ENCODE assay signal across 28 cellular contexts in genomic region chr4:47270226-47270888, GRCh38.
DNase-seq lines count a peak whose midpoint lies in the region; ATAC-seq and TF ChIP-seq lines count a peak whose summit lies in the region.
"Had no signal": no experiment of that assay in that cellular context is flagged by ENCODE, and none has a peak within 500 bp of the region (broad histone marks: within the 10 kb centered on the region; RNA-seq: fewer than 3 reads in every experiment).

No MANE protein-coding gene starts in this region.

- no peaks in the 10 kb centered on the region; the same call in 1 of the 2 replicates for H3K9me1 ChIP-seq in IMR-90 (ENCODE audit: insufficient read depth, low read length)

- H3K9me3 Mint-ChIP-seq in neural progenitor cell: no peaks in the 10 kb centered on the region
- H3K9me3 Mint-ChIP-seq: activated B cell treated with CpG ODN at 0.5 μM for 24 hours; activated T-cell treated with anti-CD3 and anti-CD28 coated beads, Interleukin-2, amount 50 U/mL, for 72 hours; dendritic cell treated with granulocyte-macrophage colony-stimulating factor and Interleukin-4, amounts not matched to agents 40 ng/mL and 50 ng/mL, for 4 days; naive B cell; T-cell had no signal

- H3K4ac ChIP-seq in IMR-90 (ENCODE audit: low read depth, low read length): no peak overlapping the region

- peaks cover 16% of the 10 kb centered on the region for H3K4me1 Mint-ChIP-seq in neural progenitor cell
- H3K4me1 Mint-ChIP-seq: activated B cell treated with CpG ODN at 0.5 μM for 24 hours; activated CD8-positive, alpha-beta memory T cell treated with anti-CD3 and anti-CD28 coated beads, Interleukin-2, amount 10 ng/mL, durations not matched to agents 7 days and 5 days; naive B cell; T-cell had no signal

- no peak overlapping the region for H2BK120ac ChIP-seq in IMR-90 (ENCODE audit: low read depth, low read length)

- no peak overlapping the region for H2BK20ac ChIP-seq in IMR-90 (ENCODE audit: low read depth, low read length)

- TF ChIP-seq POLR2A in IMR-90 (IDR thresholded peaks at IDR 0.05; ENCODE audit: low read depth, low read length): no peak

- H2AK9ac ChIP-seq in IMR-90 (replicated peaks; ENCODE audit: low read depth, low read length, poor library complexity): no peak overlapping the region

- no peaks in the 10 kb centered on the region for H3F3A ChIP-seq in neural progenitor cell (ENCODE audit: low read depth)

- H4K5ac ChIP-seq in IMR-90 (ENCODE audit: low read depth, low read length): no peak overlapping the region

- H3K4me3 ChIP-seq in IMR-90 (ENCODE audit: insufficient read depth, low read depth, low read length): no peak overlapping the region
- no peak overlapping the region for H3K4me3 ChIP-seq in adipocyte (ENCODE audit: low read length)
- peak overlapping the region in 2 of 59 donors; percentile 16 for H3K4me3 ChIP-seq in dorsolateral prefrontal cortex
- no peak overlapping the region for H3K4me3 ChIP-seq in neural progenitor cell
- H3K4me3 ChIP-seq: adrenal gland, SJSA1 had no signal

- no peak overlapping the region for H3K18ac ChIP-seq in IMR-90 (ENCODE audit: low read depth, low read length)

- no peak overlapping the region for H2BK15ac ChIP-seq in IMR-90 (ENCODE audit: low read depth, low read length)

- H3K4me2 ChIP-seq in IMR-90 (ENCODE audit: low read depth, low read length): no peak overlapping the region
- H3K4me2 ChIP-seq in neural progenitor cell: peak overlapping the region; percentile 14

- no peak overlapping the region for H4K8ac ChIP-seq in IMR-90 (ENCODE audit: low read depth in 2 of 2, low read length in 2 of 2)

- WGBS in IMR-90 (ENCODE audit: extremely low coverage in 2 of 2, insufficient read length in 1 of 2), 2 experiments: 44% methylated on average over 1 of the region's 2 CpGs; no CpG with 5 or more reads in 1 of the 2 experiments

- intact Hi-C loops in IMR-90 (cut with micrococcal nuclease) (no loop called here), dorsolateral prefrontal cortex (cut with DNase I) (no loop called here)

- CTCF ChIA-PET in IMR-90 (lab: Yijun Ruan, JAX): no interaction called here

- H4K20me1 ChIP-seq in IMR-90 (ENCODE audit: insufficient read depth, low read length) (no peaks in the 10 kb centered on the region), neural progenitor cell (ENCODE audit: low read depth) (no peaks in the 10 kb centered on the region)

- H3K27ac ChIP-seq in IMR-90 (ENCODE audit: insufficient read depth, low read length) (no peak overlapping the region), dorsolateral prefrontal cortex (peak overlapping the region in 56 of 59 donors; percentile 39 to 90 (median 78)), neural progenitor cell (no peak overlapping the region)
- H3K27ac ChIP-seq: adrenal gland, C4-2B, SJSA1 had no signal

- no peak overlapping the region for H3K56ac ChIP-seq in IMR-90 (ENCODE audit: extremely low read depth, insufficient read depth, low read length)

- TF ChIP-seq CTCF in IMR-90 (conservative IDR thresholded peaks at IDR 0.05; ENCODE audit: low read depth, low read length): no peak
- no peak for TF ChIP-seq CTCF in dorsolateral prefrontal cortex (IDR thresholded peaks at IDR 0.05 in 54 of 56, conservative IDR thresholded peaks at IDR 0.05 in 2 of 56; ENCODE audit: low read depth in 1 of 56, partially characterized antibody in 56 of 56)
- TF ChIP-seq CTCF in neural progenitor cell (IDR thresholded peaks at IDR 0.05): no peak

- H3K36me3 Mint-ChIP-seq in neural progenitor cell: no peaks in the 10 kb centered on the region
- H3K36me3 Mint-ChIP-seq: activated CD8-positive, alpha-beta memory T cell treated with anti-CD3 and anti-CD28 coated beads, Interleukin-2, amount 10 ng/mL, durations not matched to agents 7 days and 5 days; naive B cell; T-cell had no signal

- no peaks in the 10 kb centered on the region for H3K36me3 ChIP-seq in IMR-90 (ENCODE audit: control insufficient read depth, insufficient read depth, low read length)
- H3K36me3 ChIP-seq in adipocyte (ENCODE audit: control insufficient read depth, insufficient read depth, low read length, severe bottlenecking): no peaks in the 10 kb centered on the region
- no peaks in the 10 kb centered on the region for H3K36me3 ChIP-seq in neural progenitor cell
- H3K36me3 ChIP-seq: adrenal gland, SJSA1 had no signal

- H2AK5ac ChIP-seq in IMR-90 (ENCODE audit: low read depth, low read length): no peak overlapping the region

- dilution Hi-C loops in IMR-90 (cut with HindIII; ENCODE audit: low sequenced_read_pairs, unreplicated experiment): no loop called here

- no peaks in the 10 kb centered on the region for H3K27me3 ChIP-seq in IMR-90 (ENCODE audit: control insufficient read depth, insufficient read depth, low read length)
- peaks cover 3% of the 10 kb centered on the region for H3K27me3 ChIP-seq in adipocyte (replicated peaks; ENCODE audit: control insufficient read depth, insufficient read depth, low read length)
- H3K27me3 ChIP-seq in dorsolateral prefrontal cortex: no peaks in the 10 kb centered on the region
- H3K27me3 ChIP-seq in neural progenitor cell: no peaks in the 10 kb centered on the region
- H3K27me3 ChIP-seq: adrenal gland, SJSA1 had no signal

- no peaks in the 10 kb centered on the region for H3K27me3 Mint-ChIP-seq in neural progenitor cell (ENCODE audit: insufficient read depth, low read depth)
- H3K27me3 Mint-ChIP-seq: activated CD8-positive, alpha-beta memory T cell treated with anti-CD3 and anti-CD28 coated beads, Interleukin-2, amount 10 ng/mL, durations not matched to agents 7 days and 5 days; dendritic cell treated with granulocyte-macrophage colony-stimulating factor and Interleukin-4, amounts not matched to agents 40 ng/mL and 50 ng/mL, for 4 days had no signal

- BruUV-seq in IMR-90 (replicated peaks; lab: Mats Ljungman, UMichigan): no TSS peak

- H2AFZ ChIP-seq in IMR-90 (replicated peaks; ENCODE audit: low read length, poor library complexity) (no peak overlapping the region), neural progenitor cell (replicated peaks) (peak overlapping the region; percentile 61)

- POLR2A ChIA-PET in IMR-90 (lab: Charles Lee; ENCODE audit: unreplicated experiment): no interaction called here

- H2BK5ac ChIP-seq in IMR-90 (ENCODE audit: low read depth, low read length, poor library complexity, severe bottlenecking): no peak overlapping the region

- no peaks in the 10 kb centered on the region for H3K79me1 ChIP-seq in IMR-90 (ENCODE audit: low read depth in 1 of 2, low read length in 2 of 2)

- no peak overlapping the region for H3K27ac Mint-ChIP-seq in neural progenitor cell
- H3K27ac Mint-ChIP-seq: activated B cell treated with CpG ODN at 0.5 μM for 24 hours; activated CD8-positive, alpha-beta memory T cell treated with anti-CD3 and anti-CD28 coated beads, Interleukin-2, amount 10 ng/mL, durations not matched to agents 7 days and 5 days; activated T-cell treated with anti-CD3 and anti-CD28 coated beads, Interleukin-2, amount 50 U/mL, for 72 hours; dendritic cell treated with granulocyte-macrophage colony-stimulating factor and Interleukin-4, amounts not matched to agents 40 ng/mL and 50 ng/mL, for 4 days; naive B cell; T-cell had no signal

- no peak overlapping the region for H3K14ac ChIP-seq in IMR-90 (replicated peaks; ENCODE audit: low read depth, low read length)

- no peaks in the 10 kb centered on the region for H3K4me1 ChIP-seq in IMR-90 (ENCODE audit: control insufficient read depth, insufficient read depth, low read length)
- no peaks in the 10 kb centered on the region for H3K4me1 ChIP-seq in adipocyte (ENCODE audit: control insufficient read depth, insufficient read depth, low read length)
- H3K4me1 ChIP-seq in neural progenitor cell: peaks cover 11% of the 10 kb centered on the region
- H3K4me1 ChIP-seq: adrenal gland, SJSA1 had no signal

- ATAC-seq in IMR-90 (ENCODE audit: low read depth): no peak
- ATAC-seq in GM21447 (IDR thresholded peaks at IDR 0.05; ENCODE audit: unreplicated experiment): no peak
- ATAC-seq in GM18502 (IDR thresholded peaks at IDR 0.05; ENCODE audit: poor library complexity, unreplicated experiment): no peak
- ATAC-seq: activated CD8-positive, alpha-beta memory T cell treated with anti-CD3 and anti-CD28 coated beads, Interleukin-2, amount 10 ng/mL, durations not matched to agents 7 days and 5 days; activated T-cell treated with anti-CD3 and anti-CD28 coated beads, Interleukin-2, amount 50 U/mL, for 72 hours; HepG2; left cardiac atrium; T-cell had no signal

- TF ChIP-seq RAD21 in IMR-90 (IDR thresholded peaks at IDR 0.05; ENCODE audit: low read length): no peak

- no peak overlapping the region for H3K23ac ChIP-seq in IMR-90 (ENCODE audit: low read depth, low read length)

- in situ Hi-C loops in IMR-90 (cut with MboI; ENCODE audit: low sequenced_read_pairs): no loop called here
- in situ Hi-C loops in ACHN (cut with HindIII; ENCODE audit: low pct_ligation_motif_present, low pct_unique_long_range_greater_than_20kb, low sequenced_read_pairs): no loop called here

- H3K4me3 Mint-ChIP-seq in neural progenitor cell: no peak overlapping the region
- H3K4me3 Mint-ChIP-seq: activated B cell treated with CpG ODN at 0.5 μM for 24 hours; activated CD8-positive, alpha-beta memory T cell treated with anti-CD3 and anti-CD28 coated beads, Interleukin-2, amount 10 ng/mL, durations not matched to agents 7 days and 5 days; activated T-cell treated with anti-CD3 and anti-CD28 coated beads, Interleukin-2, amount 50 U/mL, for 72 hours; dendritic cell treated with granulocyte-macrophage colony-stimulating factor and Interleukin-4, amounts not matched to agents 40 ng/mL and 50 ng/mL, for 4 days; naive B cell; T-cell had no signal

- H3K79me2 ChIP-seq in neural progenitor cell (ENCODE audit: low read depth): no peaks in the 10 kb centered on the region

- no peaks in the 10 kb centered on the region for H3K9me3 ChIP-seq in IMR-90 (ENCODE audit: control insufficient read depth, insufficient read depth, low read length)
- no peaks in the 10 kb centered on the region for H3K9me3 ChIP-seq in adipocyte (ENCODE audit: control insufficient read depth, low read length)
- H3K9me3 ChIP-seq in neural progenitor cell (ENCODE audit: low read depth): no peaks in the 10 kb centered on the region
- H3K9me3 ChIP-seq: adrenal gland, SJSA1 had no signal

- H3K9ac ChIP-seq in IMR-90 (ENCODE audit: low read depth, low read length): no peak overlapping the region
- H3K9ac ChIP-seq in adipocyte (ENCODE audit: low read length): no peak overlapping the region
- no peak overlapping the region for H3K9ac ChIP-seq in neural progenitor cell

- DNase-seq in IMR-90: peak; percentile 3
- peak; percentile 7 for DNase-seq in adipocyte (ENCODE audit: low read depth)
- peak in 1 of 10 donors; percentile 18 for DNase-seq in dorsolateral prefrontal cortex
- DNase-seq in neural progenitor cell (ENCODE audit: low spot score): peak; percentile 21
- no peak for DNase-seq in ACHN
- DNase-seq in activated T-cell treated with anti-CD3 and anti-CD28 coated beads, Interleukin-2, amount 50 U/mL, for 1 hour: no peak
- DNase-seq: activated B cell treated with CpG ODN at 0.5 μM for 24 hours; activated CD4-positive, alpha-beta T cell treated with anti-CD3 and anti-CD28 coated beads, Interleukin-2, amount 50 U/mL, for 1 hour; activated CD8-positive, alpha-beta memory T cell treated with anti-CD3 and anti-CD28 coated beads, Interleukin-2, amount 10 ng/mL, durations not matched to agents 7 days and 5 days; activated naive CD4-positive, alpha-beta T cell treated with Interleukin-2 at 50 U/mL for 16 hours; activated T-cell treated with anti-CD3 and anti-CD28 coated beads, Interleukin-2, amount 50 U/mL, for 72 hours; adrenal gland; Calu3; left cardiac atrium; mesendoderm; naive B cell; NCI-H2029; NCI-H226; NCI-H69; retina; stimulated activated CD4-positive, alpha-beta T cell treated with anti-CD3 and anti-CD28 coated beads, Interleukin-4, amount 100 ng/mL, for 1 hour; T-cell had no signal

- H4K91ac ChIP-seq in IMR-90 (ENCODE audit: insufficient read depth, low read depth, low read length): no peak overlapping the region

Comparison
In these comparisons a context has a peak if more than half of its experiments do, and no peak if none do; other contexts are left out.
1. DNase-seq: peak in IMR-90 (single experiment), adipocyte (single experiment) and neural progenitor cell (single experiment); none in ACHN (single experiment) and activated T-cell treated with anti-CD3 and anti-CD28 coated beads, Interleukin-2, amount 50 U/mL, for 1 hour (single experiment).
2. H3K27ac ChIP-seq: peak in dorsolateral prefrontal cortex (56 of 59); none in IMR-90 (single experiment) and neural progenitor cell (single experiment).